In the genomic region with DNA sequence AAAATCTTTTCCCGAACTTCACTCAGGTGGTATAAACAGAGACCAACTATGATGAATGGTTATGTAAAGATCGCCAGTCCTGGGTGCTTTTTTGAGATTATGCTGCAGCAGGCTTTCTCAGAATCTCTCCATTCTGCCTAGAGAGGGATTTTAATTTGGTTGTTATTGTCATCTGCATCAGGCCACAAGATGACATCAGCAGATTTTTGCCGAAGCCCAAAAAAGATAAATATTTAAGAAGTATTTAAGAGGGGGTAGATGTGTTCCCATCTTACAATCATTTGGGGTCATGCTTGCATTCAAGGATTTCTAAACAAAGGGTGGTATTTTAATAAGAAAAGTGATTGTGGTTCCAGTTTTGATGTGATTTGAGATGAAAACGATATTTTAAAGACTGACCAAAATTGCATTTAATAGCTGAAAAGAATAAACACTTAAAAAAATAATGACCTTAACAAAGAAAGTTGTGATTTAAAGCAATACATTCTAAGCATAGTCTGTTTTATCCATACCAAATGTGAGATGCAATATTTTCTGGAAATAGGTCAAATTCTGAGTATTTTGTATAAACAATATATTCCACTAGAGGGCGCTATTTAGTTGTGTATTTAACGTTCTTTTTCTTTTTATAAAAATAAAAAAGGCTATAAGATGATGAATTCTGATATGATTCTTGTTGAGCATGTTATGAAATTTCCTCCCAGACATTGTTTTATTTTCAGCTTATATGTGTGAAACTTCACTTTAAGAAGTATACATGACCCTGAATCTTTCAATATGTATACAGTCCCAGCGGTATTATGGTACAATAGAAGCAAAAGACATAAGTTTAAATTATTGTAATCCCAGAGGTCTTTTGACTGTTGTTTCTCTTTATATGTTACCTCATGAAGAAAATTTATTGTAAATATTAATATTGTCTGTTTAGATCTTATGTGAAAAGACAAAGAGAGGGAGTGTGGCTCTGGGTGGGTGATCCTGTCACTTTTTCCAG, we compare ENCODE assay signal across 7 cellular contexts. TPM values are rescaled to one million over a fixed set of nuclear protein-coding genes. Genes with fewer than 3 reads are reported as not detected.
DNase-seq lines count a peak whose midpoint lies in the region; ATAC-seq, FAIRE-seq and TF ChIP-seq lines count a peak whose summit lies in the region.

No MANE protein-coding gene starts in this region.

- FAIRE-seq in GM12878 (lab: Jason Lieb, UNC): peak; percentile 41

- TF ChIP-seq CTCF in GM12864 (IDR thresholded peaks at IDR 0.05; ENCODE audit: low read depth, low read length, missing control alignments): peak; percentile 17
- peak in 2 of 3 experiments; percentile 6 to 35; a peak in 3 of 6 replicates for TF ChIP-seq CTCF in GM12878 (IDR thresholded peaks at IDR 0.05 in 2 of 3, conservative IDR thresholded peaks at IDR 0.05 in 1 of 3; ENCODE audit: control insufficient read depth in 2 of 3, extremely low read depth in 1 of 3, insufficient read depth in 1 of 3, low read depth in 3 of 3, low read length in 3 of 3)
- TF ChIP-seq CTCF in ovary (IDR thresholded peaks at IDR 0.05): peak in 1 of 3 donors; percentile 16

- no peaks in the 10 kb centered on the region for H4K20me1 ChIP-seq in GM12878 (ENCODE audit: control insufficient read depth, insufficient read depth)

- RAD21 ChIA-PET in GM12878 (lab: Charles Lee; ENCODE audit: unreplicated experiment): no interaction called here

- no peaks in the 10 kb centered on the region for H3K79me1 ChIP-seq in mesenchymal stem cell (replicated peaks; ENCODE audit: low read length, poor library complexity, severe bottlenecking)

- in situ Hi-C loops in GM12878 (cut with MboI): no loop called here

- no peak overlapping the region for H3K9ac ChIP-seq in GM12878 (ENCODE audit: control insufficient read depth, insufficient read depth, low read length)
- peak overlapping the region; percentile 63 for H3K9ac ChIP-seq in mesenchymal stem cell (ENCODE audit: low read length)

- no peak overlapping the region for H2BK5ac ChIP-seq in mesenchymal stem cell (ENCODE audit: low read depth, low read length, poor library complexity, severe bottlenecking)

- no peak overlapping the region for H3K14ac ChIP-seq in mesenchymal stem cell (ENCODE audit: low read length in 2 of 2)

- H4K91ac ChIP-seq in mesenchymal stem cell (ENCODE audit: low read length): no peak overlapping the region

- intact Hi-C loops in GM12878 (cut with micrococcal nuclease; ENCODE audit: unreplicated experiment) (loop anchor here (1.0 kb wide), 2 partner anchors 114 to 137 kb away; no protein-coding TSS in a partner anchor), ovary (cut with DNase I) (no loop called here)

- H3K27me3 ChIP-seq in GM12878 (replicated peaks in 1 of 2; ENCODE audit: control insufficient read depth in 2 of 2, insufficient read depth in 2 of 2, low read length in 1 of 2) (no peaks in the 10 kb centered on the region), mesenchymal stem cell (ENCODE audit: control insufficient read depth in 1 of 2, insufficient read depth in 1 of 2, low read length in 2 of 2) (peaks cover 0 to 6% of the 10 kb centered on the region in 2 experiments), ovary (no peaks in the 10 kb centered on the region)

- no peaks in the 10 kb centered on the region for H3K79me2 ChIP-seq in GM12878 (ENCODE audit: control insufficient read depth, insufficient read depth, low read length)

- CTCF ChIA-PET in GM12878 (lab: Yijun Ruan, JAX): interaction anchor here (0.5 to 2.6 kb wide), 5 partner anchors 45 to 133 kb away, joined by 3 to 7 read pairs (median 3); no protein-coding TSS in a partner anchor

- H2AFZ ChIP-seq in GM12878 (ENCODE audit: control insufficient read depth, low read depth, low read length): no peak overlapping the region
- no peak overlapping the region for H2AFZ ChIP-seq in mesenchymal stem cell (ENCODE audit: low read depth, low read length)

- POLR2A ChIA-PET in GM12878 (lab: Charles Lee): no interaction called here

- 29% methylated on average over 7 of the region's 7 CpGs for WGBS in GM12878 (ENCODE audit: insufficient coverage, insufficient replicate concordance, low lambda C conversion rate, missing lambda C conversion rate)
- 94% methylated on average over 3 of the region's 7 CpGs for WGBS in mesenchymal stem cell
- WGBS in ovary, 3 donors: 43 to 51% (median 45%) methylated on average over 7 of the region's 7 CpGs

- H3K36me3 ChIP-seq in GM12878 (ENCODE audit: control insufficient read depth in 2 of 2, insufficient read depth in 2 of 2, low read length in 1 of 2) (no peaks in the 10 kb centered on the region), mesenchymal stem cell (ENCODE audit: control insufficient read depth in 1 of 2, insufficient read depth in 2 of 2, low read depth in 1 of 2, low read length in 2 of 2) (no peaks in the 10 kb centered on the region), ovary (no peaks in the 10 kb centered on the region)

- H3K4me2 ChIP-seq in GM12878 (ENCODE audit: control insufficient read depth, insufficient read depth) (no peak overlapping the region), mesenchymal stem cell (ENCODE audit: low read length, poor library complexity, severe bottlenecking) (no peak overlapping the region)

- no peak overlapping the region for H2AK5ac ChIP-seq in mesenchymal stem cell (ENCODE audit: low read length, severe bottlenecking)

- TF ChIP-seq POLR2A in GM12878 (IDR thresholded peaks at IDR 0.05; ENCODE audit: low read depth, low read length) (no peak), ovary (IDR thresholded peaks at IDR 0.05) (no peak)

- H4K8ac ChIP-seq in mesenchymal stem cell (ENCODE audit: low read length): no peak overlapping the region

- H3K18ac ChIP-seq in mesenchymal stem cell (ENCODE audit: low read depth in 1 of 2, low read length in 2 of 2): no peak overlapping the region

- H2BK15ac ChIP-seq in mesenchymal stem cell (ENCODE audit: low read depth, poor library complexity, severe bottlenecking): no peak overlapping the region

- H3K4me3 ChIP-seq in GM12864 (ENCODE audit: low read depth, low read length) (no peak overlapping the region), GM12878 (no peak overlapping the region), mesenchymal stem cell (ENCODE audit: insufficient read depth in 1 of 2, low read depth in 1 of 2, low read length in 2 of 2) (no peak overlapping the region), ovary (no peak overlapping the region)

- H3K4me1 ChIP-seq in GM12878 (ENCODE audit: control insufficient read depth, insufficient read depth, low read length) (no peaks in the 10 kb centered on the region), mesenchymal stem cell (ENCODE audit: control insufficient read depth, insufficient read depth, low read depth, low read length) (no peaks in the 10 kb centered on the region), ovary (ENCODE audit: insufficient read depth) (no peaks in the 10 kb centered on the region)

- no peak overlapping the region for H2BK120ac ChIP-seq in mesenchymal stem cell (ENCODE audit: low read depth, low read length)

- SMC1A ChIA-PET in GM12878 (lab: Charles Lee; ENCODE audit: uncharacterized antibody, unreplicated experiment): interaction anchor here (1.3 kb wide), 3 partner anchors 10 to 114 kb away, joined by 5 to 6 read pairs (median 6); no protein-coding TSS in a partner anchor

- no TSS peak for BruUV-seq in GM12878 (replicated peaks; lab: Mats Ljungman, UMichigan)

- no peak for TF ChIP-seq EP300 in GM12878 (IDR thresholded peaks at IDR 0.05; ENCODE audit: borderline replicate concordance in 1 of 2, control insufficient read depth in 1 of 2, low read depth in 2 of 2, low read length in 2 of 2)
- TF ChIP-seq EP300 in ovary (IDR thresholded peaks at IDR 0.05): no peak

- H3K4ac ChIP-seq in mesenchymal stem cell (ENCODE audit: low read depth in 1 of 2, low read length in 2 of 2): no peak overlapping the region

- no peak for TF ChIP-seq RAD21 in GM12878 (IDR thresholded peaks at IDR 0.05; ENCODE audit: insufficient read depth, low read depth, low read length)

- H2BK12ac ChIP-seq in mesenchymal stem cell (ENCODE audit: low read length in 2 of 2): no peak overlapping the region

- H3K23ac ChIP-seq in mesenchymal stem cell (ENCODE audit: low read length in 2 of 2): no peak overlapping the region

- ATAC-seq in GM12878 (no peak), HG03135 (IDR thresholded peaks at IDR 0.05; ENCODE audit: unreplicated experiment) (no peak), HG03108 (IDR thresholded peaks at IDR 0.05; ENCODE audit: unreplicated experiment) (no peak)

- H3K27ac ChIP-seq in GM12878 (ENCODE audit: control insufficient read depth, insufficient read depth) (no peak overlapping the region), mesenchymal stem cell (ENCODE audit: low read length, poor library complexity, severe bottlenecking) (no peak overlapping the region), ovary (no peak overlapping the region)

- H3K9me3 ChIP-seq in GM12878 (replicated peaks; ENCODE audit: control insufficient read depth, insufficient read depth, low read length) (no peaks in the 10 kb centered on the region), mesenchymal stem cell (ENCODE audit: control insufficient read depth, low read length) (peaks cover 4% of the 10 kb centered on the region), ovary (no peaks in the 10 kb centered on the region)

- no peak for DNase-seq in GM12864 (ENCODE audit: low read depth)
- peak; percentile 9 for DNase-seq in NCI-H1417 treated with DMSO at 0.1 percent for 48 hours (lab: John Stamatoyannopoulos, UW)
- no peak for DNase-seq in GM12878 (ENCODE audit: low read depth, low spot score)
- DNase-seq in mesenchymal stem cell: peak; percentile 34
- DNase-seq in ovary: no peak

RNA-seq across cellular contexts. Expression of a gene that starts 51.0 kb away (rescaled TPM):
- total RNA-seq in GM12878 (2013; cell fraction: nucleolus; rRNA removed): 32.2 and 34.9 TPM in 2 replicates
- total RNA-seq in GM12878 (2014; rRNA removed): 10.6 and 12.3 TPM in 2 replicates
- 7.2 TPM in 2 replicates for total RNA-seq in GM12878 (2014; rRNA removed; fragmentation: Illumina TruSeq; extraction: Trizol)
- 12.5 and 14.4 TPM in 2 replicates for total RNA-seq in GM12878 (2021)
- 4.2 TPM for polyA plus RNA-seq in GM12878 (2011; ENCODE audit: low read depth)
- polyA plus RNA-seq in GM12878 (2011; rRNA removed): 12.5 and 21.8 TPM in 2 replicates
- polyA plus RNA-seq in GM12878 (2011; cell fraction: cytosol; rRNA removed): 19.0 and 20.8 TPM in 2 replicates
- polyA plus RNA-seq in GM12878 (2011; cell fraction: nucleus; rRNA removed): 10.5 and 14.0 TPM in 2 replicates
- polyA plus RNA-seq in GM12878 (2012): 9.5 and 10.9 TPM in 2 replicates
- 11.3 and 14.8 TPM in 2 replicates for polyA plus RNA-seq in GM12878 (2014; fragmentation: Illumina TruSeq; extraction: Trizol)
- polyA plus RNA-seq in GM12878 (2014; fragmentation: Nextera tagmentation; extraction: Ambion mirVana): 1 to 10 TPM; 2.3 to 3.3 TPM
- 12.5 and 14.5 TPM in 2 replicates for polyA plus RNA-seq in GM12878 (2014; rRNA removed)
- 10 to 100 TPM; 11.0 to 15.5 TPM for polyA plus RNA-seq in GM12878 (2016; fragmentation: Nextera tagmentation; extraction: Ambion mirVana)
- 24.3 and 33.7 TPM in 2 replicates for polyA minus RNA-seq in GM12878 (2011; rRNA and poly(A)+ RNA removed)
- 9.3 and 11.1 TPM in 2 replicates for polyA minus RNA-seq in GM12878 (2011; cell fraction: cytosol; rRNA and poly(A)+ RNA removed)
- 8.7 and 18.8 TPM in 2 replicates for polyA minus RNA-seq in GM12878 (2011; cell fraction: nucleus; rRNA and poly(A)+ RNA removed)
- 22.2 TPM for polyA plus RNA-seq in mesenchymal stem cell (2013, experiment 1 of 2)
- polyA plus RNA-seq in mesenchymal stem cell (2013, experiment 2 of 2): 22.4 TPM
- 10 to 100 TPM in 3 of 7 donors, 1 to 10 TPM in 4; 6.7 to 13.4 (median 9.8) TPM for total RNA-seq in ovary
- polyA plus RNA-seq in ovary: 10 to 100 TPM in 1 of 2 donors, 1 to 10 TPM in 1; 6.3 to 16.4 TPM

Comparison
In these comparisons a context has a peak if more than half of its experiments do, and no peak if none do; other contexts are left out.
1. DNase-seq: peak in NCI-H1417 treated with DMSO at 0.1 percent for 48 hours (single experiment) and mesenchymal stem cell (single experiment); none in GM12864 (single experiment), GM12878 (single experiment) and ovary (0 of 5).